ENCODE assay signal across 9 cellular contexts in genomic region chr2:106638043-106638442, GRCh38.
DNase-seq lines count a peak whose midpoint lies in the region; ATAC-seq, FAIRE-seq and TF ChIP-seq lines count a peak whose summit lies in the region.
"Had no signal": no experiment of that assay in that cellular context is flagged by ENCODE, and none has a peak within 500 bp of the region (broad histone marks: within the 10 kb centered on the region; RNA-seq: fewer than 3 reads in every experiment).

No MANE protein-coding gene starts in this region.

- no peaks in the 10 kb centered on the region for H3K4me1 ChIP-seq in heart left ventricle
- no peaks in the 10 kb centered on the region for H3K4me1 ChIP-seq in right atrium auricular region
- no peaks in the 10 kb centered on the region for H3K4me1 ChIP-seq in Panc1 (ENCODE audit: control insufficient read depth, insufficient read depth, low read length)

- H3K27me3 ChIP-seq in heart left ventricle (no peaks in the 10 kb centered on the region), right atrium auricular region (no peaks in the 10 kb centered on the region), Panc1 (ENCODE audit: control insufficient read depth, insufficient read depth, low read length) (no peaks in the 10 kb centered on the region; the same call in 1 of the 2 replicates)

- peaks cover 2% of the 10 kb centered on the region for H3K27me3 Mint-ChIP-seq in type B pancreatic cell

- peak; percentile 10 for FAIRE-seq in frontal cortex (lab: Jason Lieb, UNC)

- CTCF ChIA-PET in Panc1 (lab: Charles Lee) = no interaction called here

- TF ChIP-seq POLR2A in heart left ventricle (IDR thresholded peaks at IDR 0.05) = no peak

- BruUV-seq in Panc1 (replicated peaks; lab: Mats Ljungman, UMichigan) = no TSS peak

- in situ Hi-C loops in Panc1 (cut with HindIII; ENCODE audit: low pct_unique_long_range_greater_than_20kb, low sequenced_read_pairs) = no loop called here

- WGBS in heart left ventricle, 4 donors = 2 to 5% (median 4%) methylated on average over 1 of the region's 1 CpG

- H3K9me3 ChIP-seq in heart left ventricle (no peaks in the 10 kb centered on the region), right atrium auricular region (no peaks in the 10 kb centered on the region), Panc1 (ENCODE audit: control insufficient read depth, insufficient read depth, low read depth, low read length) (no peaks in the 10 kb centered on the region)

- H3K27ac ChIP-seq in heart left ventricle = no peak overlapping the region
- no peak overlapping the region for H3K27ac ChIP-seq in right atrium auricular region
- H3K27ac ChIP-seq in Panc1 (ENCODE audit: low read length) = no peak overlapping the region

- H3K4me3 Mint-ChIP-seq in type B pancreatic cell = no peak overlapping the region
- H3K4me3 Mint-ChIP-seq: T-helper 1 cell treated with Interleukin-12 subunit alpha and Interleukin-12 subunit beta and Interleukin-4 antibody, amounts not matched to agents 30 μg/mL and 1 μg/mL, for 36 hours had no signal

- no peak overlapping the region for H3K27ac Mint-ChIP-seq in type B pancreatic cell
- H3K27ac Mint-ChIP-seq: T-helper 1 cell treated with Interleukin-12 subunit alpha and Interleukin-12 subunit beta and Interleukin-4 antibody, amounts not matched to agents 30 μg/mL and 1 μg/mL, for 36 hours had no signal

- no peaks in the 10 kb centered on the region for H3K36me3 Mint-ChIP-seq in type B pancreatic cell

- intact Hi-C loops in heart left ventricle (cut with DNase I) (loop anchor here in 7 of 10 donors (5.0 to 10.0 kb wide), 7 partner anchors 1029 to 1557 kb away; no protein-coding TSS in a partner anchor), Panc1 (cut with micrococcal nuclease; ENCODE audit: unreplicated experiment) (loop anchor here (10.0 kb wide), 2 partner anchors 1297 to 1557 kb away; no protein-coding TSS in a partner anchor)

- no peak for DNase-seq in heart left ventricle
- no peak for DNase-seq in right atrium auricular region (ENCODE audit: low spot score)
- DNase-seq in Panc1 (ENCODE audit: low read depth, low spot score) = no peak
- DNase-seq in frontal cortex (ENCODE audit: low spot score in 2 of 2) = peak in 1 of 2 donors; percentile 4
- DNase-seq in type B pancreatic cell (ENCODE audit: extremely low spot score, unreplicated experiment) = no peak
- DNase-seq in A172 (ENCODE audit: low spot score) = no peak

- H3K4me3 ChIP-seq in heart left ventricle (no peak overlapping the region), right atrium auricular region (no peak overlapping the region), Panc1 (ENCODE audit: low read depth in 2 of 2, low read length in 2 of 2) (no peak overlapping the region)

- ATAC-seq in heart left ventricle (no peak), Panc1 (no peak), GM18861 (IDR thresholded peaks at IDR 0.05; ENCODE audit: unreplicated experiment) (no peak)
- ATAC-seq in activated CD4-positive, CD25-positive, alpha-beta regulatory T cell treated with anti-CD3 and anti-CD28 coated beads, Interleukin-2, amount 50 U/mL, for 24 hours = no peak

- no peaks in the 10 kb centered on the region for H3K9me3 Mint-ChIP-seq in type B pancreatic cell
- H3K9me3 Mint-ChIP-seq: T-helper 1 cell treated with Interleukin-12 subunit alpha and Interleukin-12 subunit beta and Interleukin-4 antibody, amounts not matched to agents 30 μg/mL and 1 μg/mL, for 36 hours had no signal

- peaks cover 13% of the 10 kb centered on the region for H3K4me1 Mint-ChIP-seq in type B pancreatic cell (ENCODE audit: unreplicated experiment)

- POLR2A ChIA-PET in Panc1 (lab: Charles Lee) = no interaction called here

- H3K36me3 ChIP-seq in heart left ventricle = no peaks in the 10 kb centered on the region
- no peaks in the 10 kb centered on the region for H3K36me3 ChIP-seq in right atrium auricular region
- H3K36me3 ChIP-seq in Panc1 (ENCODE audit: control insufficient read depth, insufficient read depth, low read length) = no peaks in the 10 kb centered on the region

- peak in 10 of 12 donors; percentile 15 to 61 (median 52) for TF ChIP-seq CTCF in heart left ventricle (IDR thresholded peaks at IDR 0.05)
- TF ChIP-seq CTCF in right atrium auricular region (IDR thresholded peaks at IDR 0.05) = peak in 1 of 2 donors; percentile 60
- peak; percentile 47; the same call in 1 of the 2 replicates for TF ChIP-seq CTCF in Panc1 (IDR thresholded peaks at IDR 0.05)
- peak; percentile 81 for TF ChIP-seq CTCF in type B pancreatic cell (conservative IDR thresholded peaks at IDR 0.05)
